ENCODE assay signal across 8 cellular contexts in genomic region chr20:36155991-36156390, GRCh38. TPM values are rescaled to one million over a fixed set of nuclear protein-coding genes. Genes with fewer than 3 reads are reported as not detected.
DNase-seq lines count a peak whose midpoint lies in the region; ATAC-seq and TF ChIP-seq lines count a peak whose summit lies in the region.
"Had no signal": no experiment of that assay in that cellular context is flagged by ENCODE, and none has a peak within 500 bp of the region (broad histone marks: within the 10 kb centered on the region; RNA-seq: fewer than 3 reads in every experiment).

No MANE protein-coding gene starts in this region.

- H3K79me1 ChIP-seq in IMR-90 (ENCODE audit: low read depth in 1 of 2, low read length in 2 of 2) = peaks cover 6 to 21% of the 10 kb centered on the region in 2 experiments; a peak in 3 of 4 replicates

- no TSS peak for BruUV-seq in IMR-90 (replicated peaks; lab: Mats Ljungman, UMichigan)

- H3K4me3 ChIP-seq in IMR-90 (ENCODE audit: insufficient read depth, low read depth, low read length) = no peak overlapping the region
- H3K4me3 ChIP-seq in ascending aorta = peak overlapping the region in 1 of 2 donors; percentile 91
- H3K4me3 ChIP-seq in subcutaneous abdominal adipose tissue (ENCODE audit: low read depth in 1 of 5, low read length in 5 of 5) = peak overlapping the region in 3 of 5 donors; percentile 11 to 70 (median 35)
- H3K4me3 ChIP-seq in SJCRH30 = no peak overlapping the region

- H4K8ac ChIP-seq in IMR-90 (ENCODE audit: low read depth in 2 of 2, low read length in 2 of 2) = no peak overlapping the region

- TF ChIP-seq RAD21 in IMR-90 (IDR thresholded peaks at IDR 0.05; ENCODE audit: low read length) = no peak

- no peak overlapping the region for H3K56ac ChIP-seq in IMR-90 (ENCODE audit: extremely low read depth, insufficient read depth, low read length)

- H3K9ac ChIP-seq in IMR-90 (ENCODE audit: low read depth, low read length) (no peak overlapping the region), subcutaneous abdominal adipose tissue (ENCODE audit: low read length in 5 of 5) (peak overlapping the region in 1 of 5 donors; percentile 27)

- H3K4me1 ChIP-seq in IMR-90 (ENCODE audit: control insufficient read depth, insufficient read depth, low read length) = peaks cover 9% of the 10 kb centered on the region
- peaks cover 0 to 21% of the 10 kb centered on the region in 2 donors for H3K4me1 ChIP-seq in ascending aorta
- H3K4me1 ChIP-seq in subcutaneous abdominal adipose tissue (ENCODE audit: control insufficient read depth in 5 of 5, insufficient read depth in 5 of 5, low read length in 5 of 5) = peaks cover 8 to 58% (median 49%) of the 10 kb centered on the region in 5 donors
- no peaks in the 10 kb centered on the region for H3K4me1 ChIP-seq in SJCRH30

- ATAC-seq in IMR-90 (ENCODE audit: low read depth) = no peak

- H3K27me3 ChIP-seq in IMR-90 (ENCODE audit: control insufficient read depth, insufficient read depth, low read length) (no peaks in the 10 kb centered on the region), ascending aorta (no peaks in the 10 kb centered on the region), subcutaneous abdominal adipose tissue (ENCODE audit: control insufficient read depth in 5 of 5, insufficient read depth in 4 of 5, low read length in 5 of 5) (no peaks in the 10 kb centered on the region), SJCRH30 (peaks cover 3% of the 10 kb centered on the region; the same call in 1 of the 2 replicates)

- H3K18ac ChIP-seq in IMR-90 (ENCODE audit: low read depth, low read length) = no peak overlapping the region

- no peak overlapping the region for H4K5ac ChIP-seq in IMR-90 (ENCODE audit: low read depth, low read length)

- no peak overlapping the region for H3K4me2 ChIP-seq in IMR-90 (ENCODE audit: low read depth, low read length)

- no peak overlapping the region for H3K23ac ChIP-seq in IMR-90 (ENCODE audit: low read depth, low read length)

- TF ChIP-seq POLR2A in IMR-90 (IDR thresholded peaks at IDR 0.05; ENCODE audit: low read depth, low read length) = no peak

- dilution Hi-C loops in IMR-90 (cut with HindIII; ENCODE audit: low sequenced_read_pairs, unreplicated experiment) = no loop called here

- H4K91ac ChIP-seq in IMR-90 (ENCODE audit: insufficient read depth, low read depth, low read length) = no peak overlapping the region

- peaks cover 22% of the 10 kb centered on the region; the same call in 1 of the 2 replicates for H4K20me1 ChIP-seq in IMR-90 (ENCODE audit: insufficient read depth, low read length)

- H3K9me3 ChIP-seq in IMR-90 (ENCODE audit: control insufficient read depth, insufficient read depth, low read length) = no peaks in the 10 kb centered on the region
- no peaks in the 10 kb centered on the region for H3K9me3 ChIP-seq in ascending aorta
- H3K9me3 ChIP-seq in subcutaneous abdominal adipose tissue (ENCODE audit: control insufficient read depth in 5 of 5, low read length in 5 of 5) = no peaks in the 10 kb centered on the region
- H3K9me3 ChIP-seq in SJCRH30 (replicated peaks) = no peaks in the 10 kb centered on the region

- H3K14ac ChIP-seq in IMR-90 (replicated peaks; ENCODE audit: low read depth, low read length) = no peak overlapping the region

- TF ChIP-seq CTCF in IMR-90 (conservative IDR thresholded peaks at IDR 0.05; ENCODE audit: low read depth, low read length) (no peak), ascending aorta (IDR thresholded peaks at IDR 0.05) (no peak)

- no peak overlapping the region for H2AK9ac ChIP-seq in IMR-90 (replicated peaks; ENCODE audit: low read depth, low read length, poor library complexity)

- POLR2A ChIA-PET in IMR-90 (lab: Charles Lee; ENCODE audit: unreplicated experiment) = no interaction called here

- no peak overlapping the region for H2BK20ac ChIP-seq in IMR-90 (ENCODE audit: low read depth, low read length)

- H3K27ac ChIP-seq in IMR-90 (ENCODE audit: insufficient read depth, low read length) (no peak overlapping the region), ascending aorta (peak overlapping the region; percentile 20 to 94), subcutaneous abdominal adipose tissue (ENCODE audit: low read depth, low read length) (no peak overlapping the region), SJCRH30 (no peak overlapping the region)

- H3K4ac ChIP-seq in IMR-90 (ENCODE audit: low read depth, low read length) = no peak overlapping the region

- H3K36me3 ChIP-seq in IMR-90 (ENCODE audit: control insufficient read depth, insufficient read depth, low read length) = no peaks in the 10 kb centered on the region
- H3K36me3 ChIP-seq in ascending aorta = no peaks in the 10 kb centered on the region
- no peaks in the 10 kb centered on the region for H3K36me3 ChIP-seq in subcutaneous abdominal adipose tissue (ENCODE audit: control insufficient read depth in 5 of 5, insufficient read depth in 5 of 5, low read length in 5 of 5)
- H3K36me3 ChIP-seq in SJCRH30 = no peaks in the 10 kb centered on the region

- no peak overlapping the region for H2BK120ac ChIP-seq in IMR-90 (ENCODE audit: low read depth, low read length)

- CTCF ChIA-PET in IMR-90 (lab: Yijun Ruan, JAX) = interaction anchor here (0.6 to 2.8 kb wide), 4 partner anchors 10 to 43 kb away, joined by 3 to 8 read pairs (median 6); no protein-coding TSS in a partner anchor

- 90% methylated on average over 2 of the region's 4 CpGs; no CpG with 5 or more reads in 1 of the 2 experiments for WGBS in IMR-90 (ENCODE audit: extremely low coverage in 2 of 2, insufficient read length in 1 of 2), 2 experiments

- H2BK15ac ChIP-seq in IMR-90 (ENCODE audit: low read depth, low read length) = no peak overlapping the region

- H2AK5ac ChIP-seq in IMR-90 (ENCODE audit: low read depth, low read length) = 0 out of 2 replicates have a peak overlapping the region, but pooled peaks have one; percentile 6

- no peak overlapping the region for H2BK5ac ChIP-seq in IMR-90 (ENCODE audit: low read depth, low read length, poor library complexity, severe bottlenecking)

- H2AFZ ChIP-seq in IMR-90 (replicated peaks; ENCODE audit: low read length, poor library complexity) = no peak overlapping the region

- H3K9me1 ChIP-seq in IMR-90 (ENCODE audit: insufficient read depth, low read length) = peaks cover 7% of the 10 kb centered on the region

- intact Hi-C loops in IMR-90 (cut with micrococcal nuclease) (loop anchor here (1.0 kb wide), 1 partner anchor 43 kb away; no protein-coding TSS in a partner anchor), ascending aorta (cut with DNase I) (loop anchor here (5.0 kb wide), 1 partner anchor 94 kb away; no protein-coding TSS in a partner anchor)

- in situ Hi-C loops in IMR-90 (cut with MboI; ENCODE audit: low sequenced_read_pairs) = loop anchor here (5.0 kb wide), 1 partner anchor 41 kb away; no protein-coding TSS in a partner anchor

- no peak for DNase-seq in IMR-90
- no peak for DNase-seq in ascending aorta (ENCODE audit: low spot score in 2 of 2)
- peak; percentile 32 for DNase-seq in midbrain (lab: John Stamatoyannopoulos, UW)
- DNase-seq in SK-N-DZ (ENCODE audit: low spot score) = no peak
- DNase-seq in activated CD4-positive, alpha-beta T cell treated with anti-CD3 and anti-CD28 coated beads, Interleukin-2, amount 50 U/mL, for 4 hours = no peak
- DNase-seq in SJCRH30 = no peak

TF ChIP-seq in IMR-90, 13 proteins besides CTCF, POLR2A, EP300 and RAD21:
- TF ChIP-seq USF2 (IDR thresholded peaks at IDR 0.05; ENCODE audit: low read depth, low read length) = no peak
- no peak for TF ChIP-seq SMC3 (IDR thresholded peaks at IDR 0.05; ENCODE audit: low read depth, low read length)
- no peak for TF ChIP-seq RCOR1 (IDR thresholded peaks at IDR 0.05; ENCODE audit: insufficient replicate concordance, low read length)

RNA-seq across cellular contexts. Expression of gene EPB41L1, which starts 1.5 kb away (rescaled TPM):
- total RNA-seq in IMR-90 (2012; rRNA removed) (12.5 and 13.9 TPM in 2 replicates), ascending aorta (16.7 TPM)
- 33.6 and 33.7 TPM in 2 replicates for polyA plus RNA-seq in IMR-90 (2012; rRNA removed)
- polyA plus RNA-seq in IMR-90 (2012; cell fraction: cytosol; rRNA removed) = 25.6 and 29.3 TPM in 2 replicates
- polyA plus RNA-seq in IMR-90 (2012; cell fraction: nucleus; rRNA removed; ENCODE audit: low replicate concordance) = 15.7 and 18.4 TPM in 2 replicates
- polyA plus RNA-seq in SK-N-DZ (2014; cell fraction: cytosol; rRNA removed) = 34.6 and 44.4 TPM in 2 replicates
- polyA plus RNA-seq in SK-N-DZ (2014; cell fraction: nucleus; rRNA removed) = 12.8 and 21.7 TPM in 2 replicates
- 6.7 and 8.0 TPM in 2 replicates for total RNA-seq in SJCRH30 (2014; rRNA removed; shearing (Covaris generic))
- polyA plus RNA-seq: CD14-positive monocyte had no signal

Comparison
In these comparisons a context has a peak if more than half of its experiments do, and no peak if none do; other contexts are left out.
1. H3K27ac ChIP-seq: peak in ascending aorta (2 of 2); none in IMR-90 (single experiment), subcutaneous abdominal adipose tissue (single experiment) and SJCRH30 (single experiment).
2. H3K4me3 ChIP-seq: peak in subcutaneous abdominal adipose tissue (3 of 5); none in IMR-90 (single experiment) and SJCRH30 (single experiment).